Comparison of ENCODE assay signal across 19 cellular contexts in genomic region chr1:117137281-117137680, GRCh38. TPM values are rescaled to one million over a fixed set of nuclear protein-coding genes. Genes with fewer than 3 reads are reported as not detected.
DNase-seq lines count a peak whose midpoint lies in the region; ATAC-seq, FAIRE-seq and TF ChIP-seq lines count a peak whose summit lies in the region.
"Had no signal": no experiment of that assay in that cellular context is flagged by ENCODE, and none has a peak within 500 bp of the region (broad histone marks: within the 10 kb centered on the region; RNA-seq: fewer than 3 reads in every experiment).

No MANE protein-coding gene starts in this region.

- H3K9me3 ChIP-seq in HUES64 (ENCODE audit: insufficient read depth, low read depth, low read length): no peaks in the 10 kb centered on the region
- H3K9me3 ChIP-seq in H1 (ENCODE audit: insufficient read depth in 2 of 2, low read depth in 1 of 2, low read length in 1 of 2): no peaks in the 10 kb centered on the region
- H3K9me3 ChIP-seq in neural progenitor cell (ENCODE audit: low read depth): no peaks in the 10 kb centered on the region
- no peaks in the 10 kb centered on the region for H3K9me3 ChIP-seq in testis

- no peak overlapping the region for H4K91ac ChIP-seq in H1 (replicated peaks; ENCODE audit: insufficient read length, low read length)

- H3K18ac ChIP-seq in H1 (ENCODE audit: extremely low read depth, low read length): no peak overlapping the region; the same call in 1 of the 2 replicates

- CTCF ChIA-PET in H1 (lab: Charles Lee; ENCODE audit: partially characterized antibody): interaction anchor here (0.7 to 4.3 kb wide), 5 partner anchors 9 to 147 kb away, joined by 3 to 23 read pairs (median 9); no protein-coding TSS in a partner anchor
- CTCF ChIA-PET in activated CD8-positive, alpha-beta T cell treated with anti-CD3 and anti-CD28 coated beads, Interleukin-2, amount 10 ng/mL, durations not matched to agents 7 days and 5 days (lab: Charles Lee): interaction anchor here (1.8 kb wide), 1 partner anchor 9 kb away, joined by 4 read pairs; no protein-coding TSS in a partner anchor

- no peak for FAIRE-seq in H1 (lab: Jason Lieb, UNC)
- FAIRE-seq: A204.1, G401.6, GM12892, HTR-8/SVneo had no signal

- ATAC-seq in GM23338 (no peak), left cardiac atrium (no peak)
- ATAC-seq in activated CD8-positive, alpha-beta T cell treated with anti-CD3 and anti-CD28 coated beads, Interleukin-2, amount 10 ng/mL, durations not matched to agents 7 days and 5 days: no peak

- peaks cover 31% of the 10 kb centered on the region for H3K4me1 ChIP-seq in GM23338 (ENCODE audit: insufficient read depth)
- peaks cover 26% of the 10 kb centered on the region for H3K4me1 ChIP-seq in HUES64 (ENCODE audit: insufficient read depth, low read length)
- H3K4me1 ChIP-seq in H1 (replicated peaks in 1 of 4; ENCODE audit: control insufficient read depth in 3 of 4, insufficient read depth in 4 of 4, low read length in 3 of 4): peaks cover 0 to 16% (median 12%) of the 10 kb centered on the region in 4 experiments; a peak in 4 of 7 replicates
- H3K4me1 ChIP-seq in neural progenitor cell: peaks cover 29% of the 10 kb centered on the region
- H3K4me1 ChIP-seq in testis: no peaks in the 10 kb centered on the region

- H3K9me3 Mint-ChIP-seq in GM23338: no peaks in the 10 kb centered on the region
- no peaks in the 10 kb centered on the region for H3K9me3 Mint-ChIP-seq in neural progenitor cell
- no peaks in the 10 kb centered on the region for H3K9me3 Mint-ChIP-seq in activated CD8-positive, alpha-beta T cell treated with anti-CD3 and anti-CD28 coated beads, Interleukin-2, amount 10 ng/mL, durations not matched to agents 7 days and 5 days (ENCODE audit: insufficient read depth)
- H3K9me3 Mint-ChIP-seq: CD4-positive, alpha-beta T cell; HFFc6 had no signal

- H3K79me1 ChIP-seq in H1 (ENCODE audit: low read depth, low read length): no peaks in the 10 kb centered on the region

- TF ChIP-seq POLR2A in H1 (IDR thresholded peaks at IDR 0.05; ENCODE audit: control extremely low read depth in 1 of 2, low read depth in 2 of 2, low read length in 2 of 2): no peak
- no peak for TF ChIP-seq POLR2A in testis (IDR thresholded peaks at IDR 0.05)

- H3K4me3 ChIP-seq in GM23338 (no peak overlapping the region), HUES64 (ENCODE audit: low read length) (no peak overlapping the region), H1 (ENCODE audit: extremely low read depth in 1 of 4, insufficient read depth in 2 of 4, low read depth in 3 of 4, low read length in 4 of 4) (no peak overlapping the region), neural progenitor cell (no peak overlapping the region), testis (no peak overlapping the region)

- no peak overlapping the region for H2BK20ac ChIP-seq in H1 (ENCODE audit: low read length)

- H3K23ac ChIP-seq in H1 (ENCODE audit: insufficient read length): no peak overlapping the region

- H3K36me3 Mint-ChIP-seq in GM23338 (ENCODE audit: low read depth) (no peaks in the 10 kb centered on the region), neural progenitor cell (no peaks in the 10 kb centered on the region)
- H3K36me3 Mint-ChIP-seq in activated CD8-positive, alpha-beta T cell treated with anti-CD3 and anti-CD28 coated beads, Interleukin-2, amount 10 ng/mL, durations not matched to agents 7 days and 5 days (ENCODE audit: low read depth): no peaks in the 10 kb centered on the region

- H3K56ac ChIP-seq in H1 (replicated peaks; ENCODE audit: insufficient read length, low read depth, low read length): no peak overlapping the region

- no peaks in the 10 kb centered on the region; the same call in 1 of the 2 replicates for H3K23me2 ChIP-seq in H1 (ENCODE audit: low read depth, low read length)

- H3K79me2 ChIP-seq in GM23338 (replicated peaks; ENCODE audit: insufficient read depth) (no peaks in the 10 kb centered on the region), H1 (ENCODE audit: control insufficient read depth in 1 of 2, insufficient read depth in 2 of 2, low read length in 2 of 2) (no peaks in the 10 kb centered on the region), neural progenitor cell (ENCODE audit: low read depth) (no peaks in the 10 kb centered on the region)

- DNase-seq in GM23338 (ENCODE audit: low spot score) (no peak), H1 (ENCODE audit: low read depth in 1 of 2, low spot score in 2 of 2) (no peak), neural progenitor cell (ENCODE audit: low spot score) (no peak), testis (no peak), caudate nucleus (lab: John Stamatoyannopoulos, UW) (no peak), left cardiac atrium (no peak)
- no peak for DNase-seq in activated CD8-positive, alpha-beta T cell treated with anti-CD3 and anti-CD28 coated beads, Interleukin-2, amount 10 ng/mL, durations not matched to agents 7 days and 5 days
- DNase-seq: C1 segment of cervical spinal cord; CD4-positive, alpha-beta T cell; DMS79; GOT3; HCEC 1CT; HFFc6 had no signal

- H3K14ac ChIP-seq in H1 (ENCODE audit: insufficient read length): no peak overlapping the region

- POLR2A ChIA-PET in H1 (lab: Charles Lee; ENCODE audit: partially characterized antibody): interaction anchor here (0.6 to 1.1 kb wide), 2 partner anchors 119 to 148 kb away, joined by 3 read pairs; no protein-coding TSS in a partner anchor
- POLR2A ChIA-PET in activated CD8-positive, alpha-beta T cell treated with anti-CD3 and anti-CD28 coated beads, Interleukin-2, amount 10 ng/mL, durations not matched to agents 7 days and 5 days (lab: Charles Lee): no interaction called here

- H3K4ac ChIP-seq in H1 (replicated peaks; ENCODE audit: insufficient read length, low read depth, low read length): no peak overlapping the region

- TF ChIP-seq RAD21 in H1 (IDR thresholded peaks at IDR 0.05 in 1 of 2, conservative IDR thresholded peaks at IDR 0.05 in 1 of 2; ENCODE audit: low read depth in 2 of 2, low read length in 2 of 2): no peak

- H3K27me3 ChIP-seq in GM23338 (ENCODE audit: insufficient read depth): no peaks in the 10 kb centered on the region
- no peaks in the 10 kb centered on the region for H3K27me3 ChIP-seq in HUES64 (ENCODE audit: insufficient read depth, low read length)
- H3K27me3 ChIP-seq in H1 (replicated peaks in 1 of 4; ENCODE audit: control insufficient read depth in 3 of 4, extremely low read depth in 1 of 4, insufficient read depth in 3 of 4, low read length in 3 of 4): no peaks in the 10 kb centered on the region
- no peaks in the 10 kb centered on the region for H3K27me3 ChIP-seq in neural progenitor cell
- H3K27me3 ChIP-seq in testis: no peaks in the 10 kb centered on the region

- peaks cover 6% of the 10 kb centered on the region; the same call in 1 of the 2 replicates for H3K9me2 ChIP-seq in GM23338 (ENCODE audit: insufficient read depth)

- no peak overlapping the region for H3K9ac ChIP-seq in HUES64 (ENCODE audit: low read depth, low read length)
- no peak overlapping the region for H3K9ac ChIP-seq in H1 (replicated peaks in 1 of 4; ENCODE audit: extremely low read depth in 1 of 4, low read depth in 3 of 4, low read length in 3 of 4)
- no peak overlapping the region for H3K9ac ChIP-seq in neural progenitor cell

- no peak overlapping the region for H3K4me3 Mint-ChIP-seq in GM23338
- no peak overlapping the region for H3K4me3 Mint-ChIP-seq in neural progenitor cell
- no peak overlapping the region for H3K4me3 Mint-ChIP-seq in activated CD8-positive, alpha-beta T cell treated with anti-CD3 and anti-CD28 coated beads, Interleukin-2, amount 10 ng/mL, durations not matched to agents 7 days and 5 days
- H3K4me3 Mint-ChIP-seq: B cell; CD4-positive, alpha-beta T cell; HFFc6 had no signal

- H3K27ac ChIP-seq in GM23338 (ENCODE audit: low read depth) (no peak overlapping the region), HUES64 (ENCODE audit: low read depth, low read length) (peak overlapping the region; percentile 78; the same call in 1 of the 2 replicates), H1 (ENCODE audit: low read depth, low read length) (0 out of 2 replicates have a peak overlapping the region, but pooled peaks have one; percentile 24), neural progenitor cell (no peak overlapping the region), testis (no peak overlapping the region), caudate nucleus (ENCODE audit: low read depth, low read length) (no peak overlapping the region)

- TF ChIP-seq CTCF in GM23338 (conservative IDR thresholded peaks at IDR 0.05; ENCODE audit: low read depth in 2 of 2): no peak
- TF ChIP-seq CTCF in H1 (IDR thresholded peaks at IDR 0.05; ENCODE audit: control extremely low read depth in 1 of 3, insufficient read depth in 1 of 3, low read depth in 1 of 3, low read length in 3 of 3): no peak
- no peak for TF ChIP-seq CTCF in neural progenitor cell (IDR thresholded peaks at IDR 0.05)
- no peak for TF ChIP-seq CTCF in testis (IDR thresholded peaks at IDR 0.05)

- H3K27me3 Mint-ChIP-seq in GM23338 (ENCODE audit: insufficient read depth, low read depth, poor library complexity) (peaks cover 5% of the 10 kb centered on the region), neural progenitor cell (ENCODE audit: insufficient read depth, low read depth) (peaks cover 2% of the 10 kb centered on the region)
- peaks cover 20% of the 10 kb centered on the region for H3K27me3 Mint-ChIP-seq in activated CD8-positive, alpha-beta T cell treated with anti-CD3 and anti-CD28 coated beads, Interleukin-2, amount 10 ng/mL, durations not matched to agents 7 days and 5 days (ENCODE audit: low read depth)

- WGBS in HUES64: 80% methylated on average over 2 of the region's 2 CpGs
- 75% methylated on average over 1 of the region's 2 CpGs; no CpG with 5 or more reads in 1 of the 2 experiments for WGBS in H1 (ENCODE audit: extremely low coverage in 1 of 2, insufficient coverage in 1 of 2, insufficient read length in 1 of 2, insufficient replicate concordance in 2 of 2, low coverage in 1 of 2, low lambda C conversion rate in 2 of 2, missing lambda C conversion rate in 1 of 2), 2 experiments
- WGBS in testis, 2 donors: 69 to 83% methylated on average over 1 to 2 of the region's 2 CpGs

- H3K4me1 Mint-ChIP-seq in GM23338 (peaks cover 33% of the 10 kb centered on the region), neural progenitor cell (peaks cover 36% of the 10 kb centered on the region)
- no peaks in the 10 kb centered on the region for H3K4me1 Mint-ChIP-seq in activated CD8-positive, alpha-beta T cell treated with anti-CD3 and anti-CD28 coated beads, Interleukin-2, amount 10 ng/mL, durations not matched to agents 7 days and 5 days (ENCODE audit: low read depth)
- H3K4me1 Mint-ChIP-seq: B cell had no signal

- H2AK5ac ChIP-seq in H1 (ENCODE audit: low read depth, low read length): no peak overlapping the region

- H3K4me2 ChIP-seq in GM23338: peak overlapping the region; percentile 52; the same call in 1 of the 2 replicates
- peak overlapping the region; percentile 2 to 36; a peak in 1 of 4 replicates for H3K4me2 ChIP-seq in H1 (ENCODE audit: insufficient read depth in 1 of 2, low read depth in 2 of 2, low read length in 2 of 2)
- H3K4me2 ChIP-seq in neural progenitor cell: no peak overlapping the region

- no peak overlapping the region for H2BK5ac ChIP-seq in H1 (ENCODE audit: low read depth, low read length)

- H3K27ac Mint-ChIP-seq in GM23338 (peak overlapping the region; percentile 47; the same call in 1 of the 2 replicates), neural progenitor cell (peak overlapping the region; percentile 32)
- H3K27ac Mint-ChIP-seq in activated CD8-positive, alpha-beta T cell treated with anti-CD3 and anti-CD28 coated beads, Interleukin-2, amount 10 ng/mL, durations not matched to agents 7 days and 5 days: no peak overlapping the region
- H3K27ac Mint-ChIP-seq: B cell; CD4-positive, alpha-beta T cell; HFFc6 had no signal

- no peak overlapping the region for H2BK12ac ChIP-seq in H1 (ENCODE audit: low read depth, low read length)

- no peak overlapping the region for H4K8ac ChIP-seq in H1 (ENCODE audit: extremely low read depth, insufficient read depth, low read length)

- H4K20me1 ChIP-seq in GM23338 (replicated peaks; ENCODE audit: insufficient read depth) (no peaks in the 10 kb centered on the region), H1 (replicated peaks in 1 of 2; ENCODE audit: control insufficient read depth in 1 of 2, insufficient read depth in 2 of 2, low read length in 2 of 2) (no peaks in the 10 kb centered on the region), neural progenitor cell (ENCODE audit: low read depth) (no peaks in the 10 kb centered on the region)

- peak overlapping the region; percentile 79 for H2AFZ ChIP-seq in GM23338
- H2AFZ ChIP-seq in H1 (ENCODE audit: low read length): no peak overlapping the region
- no peak overlapping the region for H2AFZ ChIP-seq in neural progenitor cell (replicated peaks)

- H3F3A ChIP-seq in GM23338 (replicated peaks; ENCODE audit: low read depth): no peaks in the 10 kb centered on the region
- peaks cover 16% of the 10 kb centered on the region for H3F3A ChIP-seq in neural progenitor cell (ENCODE audit: low read depth)

- no peak for TF ChIP-seq EP300 in H1 (IDR thresholded peaks at IDR 0.05; ENCODE audit: borderline replicate concordance in 1 of 2, low read depth in 2 of 2, low read length in 2 of 2)

- no peak overlapping the region for H2BK15ac ChIP-seq in H1 (ENCODE audit: low read length)

- H3K36me3 ChIP-seq in GM23338 (ENCODE audit: insufficient read depth) (no peaks in the 10 kb centered on the region), HUES64 (ENCODE audit: insufficient read depth, low read length) (no peaks in the 10 kb centered on the region), H1 (ENCODE audit: control insufficient read depth in 2 of 4, insufficient read depth in 4 of 4, low read length in 3 of 4) (no peaks in the 10 kb centered on the region), neural progenitor cell (no peaks in the 10 kb centered on the region), testis (ENCODE audit: low read depth, missing control alignments) (no peaks in the 10 kb centered on the region)

- no peak overlapping the region for H4K5ac ChIP-seq in H1 (ENCODE audit: insufficient read length, low read depth, low read length)

- H2BK120ac ChIP-seq in H1 (replicated peaks; ENCODE audit: low read depth, low read length): peak overlapping the region; percentile 41

- intact Hi-C loops in testis (cut with DNase I; ENCODE audit: low total_unique reads): no loop called here
- intact Hi-C loops in left cardiac atrium (cut with DNase I): no loop called here

RNA-seq across cellular contexts. Expression of gene TRIM45, which starts 15.7 kb away (rescaled TPM):
- total RNA-seq in GM23338 (2014; rRNA removed; shearing (Covaris generic)): 11.6 and 15.0 TPM in 2 replicates
- polyA plus RNA-seq in GM23338 (2016; fragmentation: Nextera tagmentation; extraction: Ambion mirVana) (7.9 and 8.8 TPM in 2 replicates), H1 (2011; rRNA removed) (13.7 and 15.0 TPM in 2 replicates), testis (ENCODE audit: insufficient read depth, low read depth, low replicate concordance) (12.3 TPM)
- 7.9 TPM for polyA plus RNA-seq in HUES64 (2013, experiment 1 of 2)
- 8.4 TPM for polyA plus RNA-seq in HUES64 (2013, experiment 2 of 2)
- total RNA-seq in H1 (2021; fragmentation: NEBNext Ultra II Directional; extraction: Animal tissue kit (Norgen Biotek cat#: 25700)): 15.6 and 16.7 TPM in 2 replicates
- polyA plus RNA-seq in H1 (2011; cell fraction: cytosol; rRNA removed): 22.2 TPM
- 25.4 TPM for polyA plus RNA-seq in H1 (2011; cell fraction: nucleus; rRNA removed)
- 17.4 to 23.5 TPM (median 19.7 TPM) in 4 replicates for polyA plus RNA-seq in H1 (2012, experiment 1 of 2)
- polyA plus RNA-seq in H1 (2012, experiment 2 of 2): 5.0 TPM
- polyA plus RNA-seq in H1 (2013, experiment 1 of 2): 9.2 TPM
- 7.9 TPM for polyA plus RNA-seq in H1 (2013, experiment 2 of 2)
- polyA minus RNA-seq in H1 (2011; rRNA and poly(A)+ RNA removed): 12.7 and 13.1 TPM in 2 replicates
- 7.6 TPM for polyA minus RNA-seq in H1 (2011; cell fraction: cytosol; rRNA and poly(A)+ RNA removed)
- polyA minus RNA-seq in H1 (2011; cell fraction: nucleus; rRNA and poly(A)+ RNA removed): 10.7 TPM
- total RNA-seq in neural progenitor cell (ENCODE audit: low replicate concordance) (15.7 and 19.0 TPM in 2 replicates), testis (10 to 100 TPM; 19.4 to 21.6 TPM), left cardiac atrium (10 to 100 TPM in 1 of 2 donors, 1 to 10 TPM in 1; 8.2 to 14.3 TPM)
- total RNA-seq in activated CD8-positive, alpha-beta T cell treated with anti-CD3 and anti-CD28 coated beads, Interleukin-2, amount 10 ng/mL, durations not matched to agents 7 days and 5 days: under 1 TPM; 0.44 to 0.87 TPM

Comparison
In these comparisons a context has a peak if more than half of its experiments do, and no peak if none do; other contexts are left out.
1. H3K27ac ChIP-seq: peak in HUES64 (single experiment) and H1 (single experiment); none in GM23338 (single experiment), neural progenitor cell (single experiment), testis (0 of 2) and caudate nucleus (single experiment).